ENCODE assay signal across 16 cellular contexts in genomic region chr12:65879878-65880277, GRCh38. TPM values are rescaled to one million over a fixed set of nuclear protein-coding genes. Genes with fewer than 3 reads are reported as not detected.
DNase-seq lines count a peak whose midpoint lies in the region; ATAC-seq and TF ChIP-seq lines count a peak whose summit lies in the region.
"Had no signal": no experiment of that assay in that cellular context is flagged by ENCODE, and none has a peak within 500 bp of the region (broad histone marks: within the 10 kb centered on the region; RNA-seq: fewer than 3 reads in every experiment).

No MANE protein-coding gene starts in this region.

- intact Hi-C loops in CD4-positive, alpha-beta T cell (cut with DNase I, micrococcal nuclease): no loop called here

- H3K27ac Mint-ChIP-seq in CD4-positive, alpha-beta T cell: no peak overlapping the region
- H3K27ac Mint-ChIP-seq: activated CD8-positive, alpha-beta T cell treated with anti-CD3 and anti-CD28 coated beads for 36 hours; activated naive CD4-positive, alpha-beta T cell treated with anti-CD3 and anti-CD28 coated beads, Interleukin-2, amount 50 U/mL, for 72 hours; CD8-positive, alpha-beta T cell had no signal

- H3K9me3 ChIP-seq in CD4-positive, alpha-beta T cell (ENCODE audit: control insufficient read depth, low read length): no peaks in the 10 kb centered on the region

- no peaks in the 10 kb centered on the region for H3K36me3 ChIP-seq in BJ (ENCODE audit: control insufficient read depth, insufficient read depth, low read length)

- H3K27me3 Mint-ChIP-seq in CD4-positive, alpha-beta T cell: peaks cover 45% of the 10 kb centered on the region

- H3K4me1 Mint-ChIP-seq in CD4-positive, alpha-beta T cell (ENCODE audit: low read depth): no peaks in the 10 kb centered on the region

- DNase-seq in BJ (ENCODE audit: low read depth) (peak; percentile 89), M059J (ENCODE audit: low read depth) (peak; percentile 93), cardiac fibroblast (ENCODE audit: low read depth in 2 of 2) (peak; percentile 78 to 91), myocyte (ENCODE audit: low read depth) (peak; percentile 85), RPMI8226 (no peak)
- no peak for DNase-seq in CD4-positive, alpha-beta T cell
- no peak for DNase-seq in stimulated activated CD4-positive, alpha-beta T cell treated with anti-CD3 and anti-CD28 coated beads, Interleukin-2, amount 100 ng/mL, for 24 hours
- DNase-seq in effector CD4-positive, alpha-beta T cell: no peak
- DNase-seq: activated CD8-positive, alpha-beta T cell treated with anti-CD3 and anti-CD28 coated beads for 36 hours; CD8-positive, alpha-beta T cell; NCI-H524; posterior cingulate gyrus; T-helper 1 cell had no signal

- CTCF ChIA-PET in BJ (lab: Yijun Ruan, JAX): interaction anchor here (1.2 kb wide), 1 partner anchor 277 kb away, joined by 3 read pairs; no protein-coding TSS in a partner anchor
- CTCF ChIA-PET in CD4-positive, alpha-beta T cell (lab: Charles Lee): no interaction called here

- no peak for ATAC-seq in CD4-positive, alpha-beta T cell (ENCODE audit: poor library complexity)
- ATAC-seq: activated CD8-positive, alpha-beta T cell treated with anti-CD3 and anti-CD28 coated beads for 36 hours; activated naive CD4-positive, alpha-beta T cell treated with anti-CD3 and anti-CD28 coated beads, Interleukin-2, amount 50 U/mL, for 72 hours; CD8-positive, alpha-beta T cell; esophagus mucosa; left lobe of liver had no signal

- H3K36me3 Mint-ChIP-seq in CD4-positive, alpha-beta T cell (ENCODE audit: low read depth): no peaks in the 10 kb centered on the region
- H3K36me3 Mint-ChIP-seq: activated naive CD4-positive, alpha-beta T cell treated with anti-CD3 and anti-CD28 coated beads, Interleukin-2, amount 50 U/mL, for 72 hours; CD8-positive, alpha-beta T cell had no signal

- H3K4me3 ChIP-seq in BJ (ENCODE audit: low read depth, low read length) (no peak overlapping the region), cardiac fibroblast (replicated peaks in 1 of 2; ENCODE audit: low read depth in 2 of 2, low read length in 2 of 2) (peak overlapping the region in 1 of 2 donors; percentile 3)

- no peak for TF ChIP-seq CTCF in BJ (IDR thresholded peaks at IDR 0.05; ENCODE audit: insufficient read depth, low read depth, low read length)
- no peak for TF ChIP-seq CTCF in cardiac fibroblast (IDR thresholded peaks at IDR 0.05; ENCODE audit: low read depth, low read length)
- no peak for TF ChIP-seq CTCF in CD4-positive, alpha-beta T cell (IDR thresholded peaks at IDR 0.05)

- POLR2A ChIA-PET in BJ (lab: Charles Lee): no interaction called here
- POLR2A ChIA-PET in CD4-positive, alpha-beta T cell (lab: Charles Lee): no interaction called here

- H3K9me3 Mint-ChIP-seq in CD4-positive, alpha-beta T cell: no peaks in the 10 kb centered on the region
- H3K9me3 Mint-ChIP-seq: activated CD8-positive, alpha-beta T cell treated with anti-CD3 and anti-CD28 coated beads for 36 hours; activated naive CD4-positive, alpha-beta T cell treated with anti-CD3 and anti-CD28 coated beads, Interleukin-2, amount 50 U/mL, for 72 hours; CD8-positive, alpha-beta T cell had no signal

- no peaks in the 10 kb centered on the region for H3K27me3 ChIP-seq in BJ (ENCODE audit: control insufficient read depth, insufficient read depth, low read length)
- peaks cover 19% of the 10 kb centered on the region for H3K27me3 ChIP-seq in CD4-positive, alpha-beta T cell (ENCODE audit: control insufficient read depth, insufficient read depth, low read length)

- no peak overlapping the region for H3K27ac ChIP-seq in CD4-positive, alpha-beta T cell (ENCODE audit: low read depth, low read length)

- H3K4me3 Mint-ChIP-seq in CD4-positive, alpha-beta T cell: no peak overlapping the region
- H3K4me3 Mint-ChIP-seq: activated CD8-positive, alpha-beta T cell treated with anti-CD3 and anti-CD28 coated beads for 36 hours; CD8-positive, alpha-beta T cell had no signal

RNA-seq across cellular contexts. Expression of gene HMGA2, which starts 55.6 kb away (rescaled TPM):
- 10.1 and 19.9 TPM in 2 replicates for polyA plus RNA-seq in BJ (2011; rRNA removed)
- polyA minus RNA-seq in BJ (2011; rRNA and poly(A)+ RNA removed): 22.5 and 23.2 TPM in 2 replicates
- 7.3 and 8.2 TPM in 2 replicates for total RNA-seq in M059J (2014; rRNA removed; shearing (Covaris generic))
- total RNA-seq in myocyte: 2.3 TPM in 2 replicates
- 0.73 TPM for polyA plus RNA-seq in myocyte (2012)
- not detected for total RNA-seq in CD4-positive, alpha-beta T cell
- total RNA-seq: activated CD8-positive, alpha-beta T cell treated with anti-CD3 and anti-CD28 coated beads for 36 hours; CD8-positive, alpha-beta T cell had no signal

Comparison
In these comparisons a context has a peak if more than half of its experiments do, and no peak if none do; other contexts are left out.
1. DNase-seq: peak in BJ (single experiment), M059J (single experiment), cardiac fibroblast (2 of 2) and myocyte (single experiment); none in RPMI8226 (single experiment), CD4-positive, alpha-beta T cell (0 of 10), stimulated activated CD4-positive, alpha-beta T cell treated with anti-CD3 and anti-CD28 coated beads, Interleukin-2, amount 100 ng/mL, for 24 hours (0 of 2) and effector CD4-positive, alpha-beta T cell (single experiment).